26 cellular contexts compared by ENCODE assay signal in genomic region chr6:100998111-100998510, GRCh38.
A peak's percentile ranks its signal among the peaks of the same experiment; 100 is the strongest.
DNase-seq lines count a peak whose midpoint lies in the region; ATAC-seq and TF ChIP-seq lines count a peak whose summit lies in the region.
"Had no signal": no experiment of that assay in that cellular context is flagged by ENCODE, and none has a peak within 500 bp of the region (broad histone marks: within the 10 kb centered on the region; RNA-seq: fewer than 3 reads in every experiment).

No MANE protein-coding gene starts in this region.

- H3K9me3 Mint-ChIP-seq in MCF 10A (ENCODE audit: unreplicated experiment), result no peaks in the 10 kb centered on the region
- H3K9me3 Mint-ChIP-seq in WTC11, result peaks cover 7% of the 10 kb centered on the region
- H3K9me3 Mint-ChIP-seq in stimulated activated memory B cell treated with anti-CD40 and anti-IgM and Interleukin-4, amounts not matched to agents 10 μg/mL and 1 μg/mL and 100 μg/mL, for 72 hours, result no peaks in the 10 kb centered on the region
- H3K9me3 Mint-ChIP-seq: activated CD4-positive, alpha-beta memory T cell treated with anti-CD3 and anti-CD28 coated beads, Interleukin-2, amount 10 ng/mL, durations not matched to agents 7 days and 5 days; central memory CD8-positive, alpha-beta T cell; memory B cell had no signal

- H3K4me1 ChIP-seq in breast epithelium, result no peaks in the 10 kb centered on the region
- H3K4me1 ChIP-seq: adrenal gland, spleen, stomach had no signal

- H3K36me3 ChIP-seq in breast epithelium, result no peaks in the 10 kb centered on the region
- H3K36me3 ChIP-seq: adrenal gland, spleen, stomach, transverse colon had no signal

- no peaks in the 10 kb centered on the region for H3K9me3 ChIP-seq in breast epithelium
- H3K9me3 ChIP-seq: adrenal gland had no signal

- H3K36me3 Mint-ChIP-seq in MCF 10A (ENCODE audit: insufficient read depth, unreplicated experiment) (no peaks in the 10 kb centered on the region), WTC11 (peaks cover 4% of the 10 kb centered on the region)
- no peaks in the 10 kb centered on the region for H3K36me3 Mint-ChIP-seq in stimulated activated memory B cell treated with anti-CD40 and anti-IgM and Interleukin-4, amounts not matched to agents 10 μg/mL and 1 μg/mL and 100 μg/mL, for 72 hours
- H3K36me3 Mint-ChIP-seq: CD4-positive, alpha-beta memory T cell; memory B cell; naive B cell had no signal

- no peak overlapping the region for H3K4me3 Mint-ChIP-seq in MCF 10A (ENCODE audit: unreplicated experiment)
- no peak overlapping the region for H3K4me3 Mint-ChIP-seq in WTC11
- no peak overlapping the region for H3K4me3 Mint-ChIP-seq in stimulated activated memory B cell treated with anti-CD40 and anti-IgM and Interleukin-4, amounts not matched to agents 10 μg/mL and 1 μg/mL and 100 μg/mL, for 72 hours
- H3K4me3 Mint-ChIP-seq: activated B cell treated with CpG ODN at 0.5 μM for 24 hours; activated CD4-positive, alpha-beta memory T cell treated with anti-CD3 and anti-CD28 coated beads, Interleukin-2, amount 10 ng/mL, durations not matched to agents 7 days and 5 days; CD4-positive, alpha-beta memory T cell; central memory CD8-positive, alpha-beta T cell; memory B cell; naive B cell had no signal

- DNase-seq in MCF 10A (ENCODE audit: unreplicated experiment) (no peak), breast epithelium (ENCODE audit: low spot score in 2 of 2) (no peak), WTC11 (ENCODE audit: low spot score) (no peak), fibroblast of mammary gland (ENCODE audit: low read depth) (peak; percentile 39), medulla oblongata (ENCODE audit: extremely low spot score) (no peak)
- no peak for DNase-seq in stimulated activated CD4-positive, alpha-beta T cell treated with anti-CD3 and anti-CD28 coated beads, Interleukin-2, amount 100 ng/mL, for 48 hours
- DNase-seq: activated B cell treated with CpG ODN at 0.5 μM for 24 hours; activated CD4-positive, alpha-beta memory T cell treated with anti-CD3 and anti-CD28 coated beads, Interleukin-2, amount 10 ng/mL, durations not matched to agents 7 days and 5 days; activated T-cell treated with anti-CD3 and anti-CD28 coated beads for 4 hours; adrenal gland; CD4-positive, alpha-beta memory T cell; naive B cell; NCI-H1417; NCI-H524; NK-92 treated with Interleukin-12 subunit alpha and Interleukin-12 subunit beta, amount 100 ng/mL, for 24 hours; retina; spleen; stomach; T-helper 9 cell; transverse colon had no signal

- H3K4me3 ChIP-seq in breast epithelium (no peak overlapping the region), fibroblast of mammary gland (ENCODE audit: control insufficient read depth, low read depth, low read length) (no peak overlapping the region)
- H3K4me3 ChIP-seq: adrenal gland, spleen, stomach, transverse colon had no signal

- H3K27me3 ChIP-seq in breast epithelium, result no peaks in the 10 kb centered on the region
- H3K27me3 ChIP-seq: adrenal gland, spleen, stomach, transverse colon had no signal

- peak overlapping the region; percentile 65 for H3K27ac Mint-ChIP-seq in MCF 10A (ENCODE audit: low read depth, unreplicated experiment)
- peak overlapping the region; percentile 87; the same call in 1 of the 2 replicates for H3K27ac Mint-ChIP-seq in WTC11
- no peak overlapping the region for H3K27ac Mint-ChIP-seq in stimulated activated memory B cell treated with anti-CD40 and anti-IgM and Interleukin-4, amounts not matched to agents 10 μg/mL and 1 μg/mL and 100 μg/mL, for 72 hours
- H3K27ac Mint-ChIP-seq: activated B cell treated with CpG ODN at 0.5 μM for 24 hours; activated CD4-positive, alpha-beta memory T cell treated with anti-CD3 and anti-CD28 coated beads, Interleukin-2, amount 10 ng/mL, durations not matched to agents 7 days and 5 days; CD4-positive, alpha-beta memory T cell; memory B cell; naive B cell had no signal

- TF ChIP-seq CTCF in MCF 10A (IDR thresholded peaks at IDR 0.05; ENCODE audit: unreplicated experiment), result no peak
- TF ChIP-seq CTCF in breast epithelium (IDR thresholded peaks at IDR 0.05), result no peak
- TF ChIP-seq CTCF in WTC11 (IDR thresholded peaks at IDR 0.05), result no peak
- TF ChIP-seq CTCF in fibroblast of mammary gland (conservative IDR thresholded peaks at IDR 0.05; ENCODE audit: control insufficient read depth, insufficient read depth, low read depth, low read length), result no peak

- POLR2A ChIA-PET in MCF 10A (lab: Yijun Ruan, JAX) (no interaction called here), WTC11 (lab: Charles Lee) (no interaction called here)

- no peak overlapping the region for H3K27ac ChIP-seq in breast epithelium
- H3K27ac ChIP-seq: 22Rv1, adrenal gland, spleen, stomach, transverse colon had no signal

- no peaks in the 10 kb centered on the region for H3K27me3 Mint-ChIP-seq in MCF 10A (ENCODE audit: insufficient read depth, unreplicated experiment)
- no peaks in the 10 kb centered on the region for H3K27me3 Mint-ChIP-seq in WTC11 (ENCODE audit: low read depth)
- no peaks in the 10 kb centered on the region for H3K27me3 Mint-ChIP-seq in stimulated activated memory B cell treated with anti-CD40 and anti-IgM and Interleukin-4, amounts not matched to agents 10 μg/mL and 1 μg/mL and 100 μg/mL, for 72 hours
- H3K27me3 Mint-ChIP-seq: activated CD4-positive, alpha-beta memory T cell treated with anti-CD3 and anti-CD28 coated beads, Interleukin-2, amount 10 ng/mL, durations not matched to agents 7 days and 5 days had no signal

- ATAC-seq in WTC11 (no peak), GM19324 (IDR thresholded peaks at IDR 0.05; ENCODE audit: low FRiP score, unreplicated experiment) (no peak)
- ATAC-seq in stimulated activated memory B cell treated with anti-CD40 and anti-IgM and Interleukin-4, amounts not matched to agents 10 μg/mL and 1 μg/mL and 100 μg/mL, for 72 hours, result no peak
- ATAC-seq: HepG2 had no signal

- intact Hi-C loops in MCF 10A (cut with micrococcal nuclease), result no loop called here
- intact Hi-C loops in breast epithelium (cut with DNase I; ENCODE audit: low total_unique reads), result no loop called here

- BruUV-seq in MCF 10A (replicated peaks; lab: Mats Ljungman, UMichigan), result no TSS peak

- CTCF ChIA-PET in MCF 10A (lab: Yijun Ruan, JAX), result no interaction called here
- CTCF ChIA-PET in WTC11 (lab: Charles Lee), result no interaction called here

- TF ChIP-seq POLR2A in breast epithelium (IDR thresholded peaks at IDR 0.05), result no peak

- H3K4me1 Mint-ChIP-seq in MCF 10A (ENCODE audit: insufficient read depth, unreplicated experiment) (peaks cover 21% of the 10 kb centered on the region), WTC11 (peaks cover 23% of the 10 kb centered on the region)
- peaks cover 10% of the 10 kb centered on the region for H3K4me1 Mint-ChIP-seq in stimulated activated memory B cell treated with anti-CD40 and anti-IgM and Interleukin-4, amounts not matched to agents 10 μg/mL and 1 μg/mL and 100 μg/mL, for 72 hours
- H3K4me1 Mint-ChIP-seq: activated B cell treated with CpG ODN at 0.5 μM for 24 hours; activated CD4-positive, alpha-beta memory T cell treated with anti-CD3 and anti-CD28 coated beads, Interleukin-2, amount 10 ng/mL, durations not matched to agents 7 days and 5 days; CD4-positive, alpha-beta memory T cell; central memory CD8-positive, alpha-beta T cell; naive B cell had no signal

TF ChIP-seq in WTC11, 78 proteins besides CTCF, POLR2A, EP300 and RAD21:
- TF ChIP-seq SMAD4 (CRISPR knock-in tag; IDR thresholded peaks at IDR 0.05) (no peak), E2F1 (CRISPR knock-in tag; IDR thresholded peaks at IDR 0.05) (no peak), CBFB (CRISPR knock-in tag; IDR thresholded peaks at IDR 0.05; ENCODE audit: low read depth) (no peak), ZSCAN18 (CRISPR knock-in tag; IDR thresholded peaks at IDR 0.05) (no peak), FOXJ3 (CRISPR knock-in tag; IDR thresholded peaks at IDR 0.05; ENCODE audit: borderline replicate concordance) (no peak), SOX15 (CRISPR knock-in tag; IDR thresholded peaks at IDR 0.05) (no peak), RELA (CRISPR knock-in tag; IDR thresholded peaks at IDR 0.05; ENCODE audit: borderline replicate concordance) (no peak), GTF2I (CRISPR knock-in tag; conservative IDR thresholded peaks at IDR 0.05) (no peak)
